In genomic region chr1:9539165-9539828, GRCh38 we compare ENCODE assay signal across 1 cellular context.
A peak's percentile ranks its signal among the peaks of the same experiment; 100 is the strongest.
TF ChIP-seq lines count a peak whose summit lies in the region.

A gene with protein sequence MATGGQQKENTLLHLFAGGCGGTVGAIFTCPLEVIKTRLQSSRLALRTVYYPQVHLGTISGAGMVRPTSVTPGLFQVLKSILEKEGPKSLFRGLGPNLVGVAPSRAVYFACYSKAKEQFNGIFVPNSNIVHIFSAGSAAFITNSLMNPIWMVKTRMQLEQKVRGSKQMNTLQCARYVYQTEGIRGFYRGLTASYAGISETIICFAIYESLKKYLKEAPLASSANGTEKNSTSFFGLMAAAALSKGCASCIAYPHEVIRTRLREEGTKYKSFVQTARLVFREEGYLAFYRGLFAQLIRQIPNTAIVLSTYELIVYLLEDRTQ (plus strand): TSS chr1:9539465. CDS start chr1:9539692, 227 bp downstream.

TF ChIP-seq in K562, 482 proteins besides CTCF, POLR2A, EP300 and RAD21 (continued from another document):
- TF ChIP-seq ZBTB7A (IDR thresholded peaks at IDR 0.05; ENCODE audit: borderline replicate concordance, control insufficient read depth, low read depth, low read length) (no peak), SP1 (CRISPR knock-in tag; IDR thresholded peaks at IDR 0.05) (peak; percentile 90), ZBTB11 (CRISPR knock-in tag; IDR thresholded peaks at IDR 0.05) (peak in 2 of 3 experiments; percentile 31 to 51; a peak in 1 of 6 replicates), POLR2G (IDR thresholded peaks at IDR 0.05; ENCODE audit: low read depth, low read length) (peak; percentile 94), MEIS2 (IDR thresholded peaks at IDR 0.05; ENCODE audit: partially characterized antibody) (peak; percentile 70), CHD4 (IDR thresholded peaks at IDR 0.05; ENCODE audit: insufficient read depth, insufficient replicate concordance, low read depth, low read length, poor library complexity, severe bottlenecking) (no peak), CXXC5 (CRISPR knock-in tag; IDR thresholded peaks at IDR 0.05) (peak; percentile 98), MTA2 (IDR thresholded peaks at IDR 0.05; ENCODE audit: low read depth) (no peak), ARID2 (IDR thresholded peaks at IDR 0.05) (no peak), FOXK2 (conservative IDR thresholded peaks at IDR 0.05 in 1 of 2, IDR thresholded peaks at IDR 0.05 in 1 of 2; ENCODE audit: low read depth in 2 of 2) (peak in 1 of 2 experiments; percentile 15; a peak in 1 of 4 replicates), NUFIP1 (IDR thresholded peaks at IDR 0.05; ENCODE audit: partially characterized antibody) (no peak), RFX5 (IDR thresholded peaks at IDR 0.05; ENCODE audit: low read depth, low read length) (peak; percentile 58; the same call in 1 of the 2 replicates), TAF1 (IDR thresholded peaks at IDR 0.05; ENCODE audit: control insufficient read depth, extremely low read depth, insufficient read depth, low read length, severe bottlenecking) (peak; percentile 92), KLF16 (IDR thresholded peaks at IDR 0.05) (peak; percentile 92), ZNF408 (CRISPR knock-in tag; IDR thresholded peaks at IDR 0.05; ENCODE audit: low read depth) (no peak), RCOR1 (IDR thresholded peaks at IDR 0.05; ENCODE audit: borderline replicate concordance in 1 of 2, low read depth in 2 of 2, low read length in 2 of 2) (peak in 1 of 2 experiments; percentile 35; a peak in 1 of 4 replicates), TCF7L2 (IDR thresholded peaks at IDR 0.05; ENCODE audit: low read depth, low read length) (no peak), PRMT5 (CRISPR knock-in tag; IDR thresholded peaks at IDR 0.05) (no peak), MTA1 (IDR thresholded peaks at IDR 0.05; ENCODE audit: borderline replicate concordance) (no peak), HNRNPUL1 (IDR thresholded peaks at IDR 0.05; ENCODE audit: low read length) (no peak), FOXJ2 (tag; IDR thresholded peaks at IDR 0.05) (0 out of 2 replicates have a peak, but pooled peaks have one; percentile 33), FOXA3 (CRISPR knock-in tag; conservative IDR thresholded peaks at IDR 0.05 in 1 of 2, IDR thresholded peaks at IDR 0.05 in 1 of 2) (no peak)
- TF ChIP-seq, protein P1, sequence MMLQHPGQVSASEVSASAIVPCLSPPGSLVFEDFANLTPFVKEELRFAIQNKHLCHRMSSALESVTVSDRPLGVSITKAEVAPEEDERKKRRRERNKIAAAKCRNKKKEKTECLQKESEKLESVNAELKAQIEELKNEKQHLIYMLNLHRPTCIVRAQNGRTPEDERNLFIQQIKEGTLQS (IDR thresholded peaks at IDR 0.05): peak; percentile 84
- TF ChIP-seq, protein P1 (CRISPR knock-in tag; conservative IDR thresholded peaks at IDR 0.05): no peak; the same call in 1 of the 2 replicates
- TF ChIP-seq, protein P2, sequence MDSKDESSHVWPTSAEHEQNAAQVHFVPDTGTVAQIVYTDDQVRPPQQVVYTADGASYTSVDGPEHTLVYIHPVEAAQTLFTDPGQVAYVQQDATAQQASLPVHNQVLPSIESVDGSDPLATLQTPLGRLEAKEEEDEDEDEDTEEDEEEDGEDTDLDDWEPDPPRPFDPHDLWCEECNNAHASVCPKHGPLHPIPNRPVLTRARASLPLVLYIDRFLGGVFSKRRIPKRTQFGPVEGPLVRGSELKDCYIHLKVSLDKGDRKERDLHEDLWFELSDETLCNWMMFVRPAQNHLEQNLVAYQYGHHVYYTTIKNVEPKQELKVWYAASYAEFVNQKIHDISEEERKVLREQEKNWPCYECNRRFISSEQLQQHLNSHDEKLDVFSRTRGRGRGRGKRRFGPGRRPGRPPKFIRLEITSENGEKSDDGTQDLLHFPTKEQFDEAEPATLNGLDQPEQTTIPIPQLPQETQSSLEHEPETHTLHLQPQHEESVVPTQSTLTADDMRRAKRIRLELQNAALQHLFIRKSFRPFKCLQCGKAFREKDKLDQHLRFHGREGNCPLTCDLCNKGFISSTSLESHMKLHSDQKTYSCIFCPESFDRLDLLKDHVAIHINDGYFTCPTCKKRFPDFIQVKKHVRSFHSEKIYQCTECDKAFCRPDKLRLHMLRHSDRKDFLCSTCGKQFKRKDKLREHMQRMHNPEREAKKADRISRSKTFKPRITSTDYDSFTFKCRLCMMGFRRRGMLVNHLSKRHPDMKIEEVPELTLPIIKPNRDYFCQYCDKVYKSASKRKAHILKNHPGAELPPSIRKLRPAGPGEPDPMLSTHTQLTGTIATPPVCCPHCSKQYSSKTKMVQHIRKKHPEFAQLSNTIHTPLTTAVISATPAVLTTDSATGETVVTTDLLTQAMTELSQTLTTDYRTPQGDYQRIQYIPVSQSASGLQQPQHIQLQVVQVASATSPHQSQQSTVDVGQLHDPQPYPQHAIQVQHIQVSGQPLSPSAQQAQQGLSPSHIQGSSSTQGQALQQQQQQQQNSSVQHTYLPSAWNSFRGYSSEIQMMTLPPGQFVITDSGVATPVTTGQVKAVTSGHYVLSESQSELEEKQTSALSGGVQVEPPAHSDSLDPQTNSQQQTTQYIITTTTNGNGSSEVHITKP (IDR thresholded peaks at IDR 0.05; ENCODE audit: partially characterized antibody): no peak
- TF ChIP-seq, protein P3, sequence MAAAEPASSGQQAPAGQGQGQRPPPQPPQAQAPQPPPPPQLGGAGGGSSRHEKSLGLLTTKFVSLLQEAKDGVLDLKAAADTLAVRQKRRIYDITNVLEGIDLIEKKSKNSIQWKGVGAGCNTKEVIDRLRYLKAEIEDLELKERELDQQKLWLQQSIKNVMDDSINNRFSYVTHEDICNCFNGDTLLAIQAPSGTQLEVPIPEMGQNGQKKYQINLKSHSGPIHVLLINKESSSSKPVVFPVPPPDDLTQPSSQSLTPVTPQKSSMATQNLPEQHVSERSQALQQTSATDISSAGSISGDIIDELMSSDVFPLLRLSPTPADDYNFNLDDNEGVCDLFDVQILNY (CRISPR knock-in tag; IDR thresholded peaks at IDR 0.05): peak; percentile 29; the same call in 1 of the 2 replicates
- TF ChIP-seq, protein P4, sequence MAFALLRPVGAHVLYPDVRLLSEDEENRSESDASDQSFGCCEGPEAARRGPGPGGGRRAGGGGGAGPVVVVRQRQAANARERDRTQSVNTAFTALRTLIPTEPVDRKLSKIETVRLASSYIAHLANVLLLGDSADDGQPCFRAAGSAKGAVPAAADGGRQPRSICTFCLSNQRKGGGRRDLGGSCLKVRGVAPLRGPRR (CRISPR knock-in tag; IDR thresholded peaks at IDR 0.05): 0 out of 2 replicates have a peak, but pooled peaks have one; percentile 37
